31 cellular contexts compared by ENCODE assay signal in genomic region chr6:169069361-169069760, GRCh38.
DNase-seq lines count a peak whose midpoint lies in the region; TF ChIP-seq lines count a peak whose summit lies in the region.
"Had no signal": no experiment of that assay in that cellular context is flagged by ENCODE, and none has a peak within 500 bp of the region (broad histone marks: within the 10 kb centered on the region; RNA-seq: fewer than 3 reads in every experiment).

No MANE protein-coding gene starts in this region.

- H2AFZ ChIP-seq in mammary epithelial cell (ENCODE audit: low read depth, low read length), result no peak overlapping the region
- H2AFZ ChIP-seq: GM23338 had no signal

- CTCF ChIA-PET in mammary epithelial cell (lab: Charles Lee; ENCODE audit: low non-redundant PET), result no interaction called here

- intact Hi-C loops in breast epithelium (cut with DNase I; ENCODE audit: low total_unique reads), result no loop called here
- intact Hi-C loops in mammary epithelial cell (cut with micrococcal nuclease), result no loop called here
- intact Hi-C loops in posterior cingulate gyrus (cut with DNase I), result no loop called here

- H3K27ac ChIP-seq in breast epithelium (peak overlapping the region; percentile 70 to 75), mammary epithelial cell (ENCODE audit: insufficient read depth, low read depth, low read length) (no peak overlapping the region)
- H3K27ac ChIP-seq: pancreas had no signal

- DNase-seq in breast epithelium (ENCODE audit: low spot score in 2 of 2) (no peak), mammary epithelial cell (no peak), fibroblast of mammary gland (ENCODE audit: low read depth) (peak; percentile 85), retina (peak; percentile 63), HPDE6-E6E7 (ENCODE audit: extremely low spot score) (no peak), 8988T (no peak), cerebellar nuclear complex (lab: John Stamatoyannopoulos, UW) (no peak), posterior cingulate gyrus (no peak)
- DNase-seq: activated CD4-positive, alpha-beta T cell treated with anti-CD3 and anti-CD28 coated beads for 48 hours; activated effector memory CD4-positive, alpha-beta T cell treated with Interleukin-2 at 50 U/mL for 16 hours; activated naive CD8-positive, alpha-beta T cell treated with anti-CD3 and anti-CD28 coated beads for 36 hours; AML-193; Calu3; CD4-positive, CD25-positive, alpha-beta regulatory T cell; central memory CD4-positive, alpha-beta T cell; DMS79 treated with DMSO at 0.1 percent for 48 hours; GF-D8; mucosa of descending colon; NCI-H1092; NCI-H187; NCI-H2171; pancreas; RPMI8226; stimulated activated CD4-positive, alpha-beta T cell treated with anti-CD3 and anti-CD28 coated beads, Interleukin-15, amount 100 ng/mL, for 24 hours; stimulated activated CD4-positive, alpha-beta T cell treated with anti-CD3 and anti-CD28 coated beads, Interleukin-4, amount 100 ng/mL, for 4 hours; T-cell; upper lobe of left lung had no signal

- H3K4me2 ChIP-seq in mammary epithelial cell (ENCODE audit: insufficient read depth, low read depth, low read length), result no peak overlapping the region
- H3K4me2 ChIP-seq: GM23338 had no signal

- H3K27me3 ChIP-seq in breast epithelium (no peaks in the 10 kb centered on the region), mammary epithelial cell (ENCODE audit: insufficient read depth, low read length) (no peaks in the 10 kb centered on the region)
- H3K27me3 ChIP-seq: esophagus muscularis mucosa, gastroesophageal sphincter, pancreas, upper lobe of left lung had no signal

- dilution Hi-C loops in mammary epithelial cell (cut with HindIII; ENCODE audit: low sequenced_read_pairs), result no loop called here

- WGBS in mammary epithelial cell (ENCODE audit: low coverage, missing lambda C conversion rate), result 91% methylated on average over 6 of the region's 7 CpGs

- in situ Hi-C loops in mammary epithelial cell (cut with MboI; ENCODE audit: low sequenced_read_pairs in 2 of 2), result no loop called here

- H3K9me3 ChIP-seq in breast epithelium (no peaks in the 10 kb centered on the region), mammary epithelial cell (replicated peaks; ENCODE audit: insufficient read depth, low read length) (no peaks in the 10 kb centered on the region)
- H3K9me3 ChIP-seq: esophagus muscularis mucosa, gastroesophageal sphincter, mucosa of descending colon, pancreas, upper lobe of left lung had no signal

- no peaks in the 10 kb centered on the region for H4K20me1 ChIP-seq in mammary epithelial cell (ENCODE audit: insufficient read depth, low read length)

- H3K4me1 ChIP-seq in breast epithelium, result no peaks in the 10 kb centered on the region
- H3K4me1 ChIP-seq in mammary epithelial cell (ENCODE audit: insufficient read depth, low read length), result peaks cover 19% of the 10 kb centered on the region
- H3K4me1 ChIP-seq: pancreas, upper lobe of left lung had no signal

- BruUV-seq in mammary epithelial cell (replicated peaks; lab: Mats Ljungman, UMichigan), result no TSS peak

- no peaks in the 10 kb centered on the region for H3K36me3 ChIP-seq in breast epithelium
- H3K36me3 ChIP-seq in mammary epithelial cell (ENCODE audit: insufficient read depth, low read length), result no peaks in the 10 kb centered on the region
- H3K36me3 ChIP-seq: esophagus muscularis mucosa, gastroesophageal sphincter, pancreas, upper lobe of left lung had no signal

- H3K9ac ChIP-seq in mammary epithelial cell (ENCODE audit: insufficient read depth, low read length), result no peak overlapping the region

- H3K79me2 ChIP-seq in mammary epithelial cell (ENCODE audit: insufficient read depth, low read length), result no peaks in the 10 kb centered on the region

- H3K4me3 ChIP-seq in breast epithelium (no peak overlapping the region), mammary epithelial cell (replicated peaks in 1 of 3; ENCODE audit: insufficient read depth in 1 of 3, low read depth in 2 of 3, low read length in 3 of 3) (no peak overlapping the region), fibroblast of mammary gland (ENCODE audit: control insufficient read depth, low read depth, low read length) (no peak overlapping the region)
- H3K4me3 ChIP-seq: esophagus muscularis mucosa, gastroesophageal sphincter, GM23338, lung, mucosa of descending colon, pancreas, upper lobe of left lung had no signal

- no peak for TF ChIP-seq POLR2A in breast epithelium (IDR thresholded peaks at IDR 0.05)

- TF ChIP-seq CTCF in breast epithelium (IDR thresholded peaks at IDR 0.05) (no peak), mammary epithelial cell (conservative IDR thresholded peaks at IDR 0.05 in 1 of 2, IDR thresholded peaks at IDR 0.05 in 1 of 2; ENCODE audit: extremely low read depth in 1 of 2, insufficient read depth in 1 of 2, low read depth in 1 of 2, low read length in 2 of 2) (no peak), fibroblast of mammary gland (conservative IDR thresholded peaks at IDR 0.05; ENCODE audit: control insufficient read depth, insufficient read depth, low read depth, low read length) (no peak)

Comparison
In these comparisons a context has a peak if more than half of its experiments do, and no peak if none do; other contexts are left out.
1. DNase-seq: peak in fibroblast of mammary gland (single experiment) and retina (single experiment); none in breast epithelium (0 of 2), mammary epithelial cell (single experiment), HPDE6-E6E7 (single experiment), 8988T (single experiment), cerebellar nuclear complex (0 of 2) and posterior cingulate gyrus (0 of 10).